ENCODE assay signal across 8 cellular contexts in the genomic region with DNA sequence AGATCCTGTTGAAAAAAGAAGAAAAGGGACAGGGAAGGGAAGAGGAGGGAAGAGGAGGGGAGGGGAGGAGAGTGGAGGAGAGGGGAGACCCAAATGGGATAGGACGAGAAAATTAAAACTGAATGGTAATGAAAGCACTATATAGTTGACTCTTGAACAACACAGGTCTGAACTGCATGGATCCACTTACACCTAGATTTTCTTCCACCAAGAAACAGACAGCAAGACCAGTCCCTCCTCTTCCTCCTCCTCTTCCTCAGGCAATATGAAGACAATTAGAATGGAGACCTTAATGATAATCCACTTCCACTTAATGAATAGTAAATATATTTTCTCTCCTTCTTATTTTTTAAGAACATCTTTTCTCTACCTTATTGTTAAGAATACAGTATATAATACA.
"Had no signal": no experiment of that assay in that cellular context is flagged by ENCODE, and none has a peak within 500 bp of the region (broad histone marks: within the 10 kb centered on the region; RNA-seq: fewer than 3 reads in every experiment).

No MANE protein-coding gene starts in this region.

- H3K4me3 ChIP-seq: GM23248, HAP-1, K562 had no signal

- H3K27ac ChIP-seq: GM23248, HL-60 had no signal

- H3K36me3 ChIP-seq: HAP-1 had no signal

- DNase-seq: GM23248, GOT3, H7, IMR-90 had no signal

- H3K9me3 ChIP-seq: HAP-1 had no signal

- ATAC-seq: HCT116, K562 had no signal
